8 cellular contexts compared by ENCODE assay signal in the genomic region with DNA sequence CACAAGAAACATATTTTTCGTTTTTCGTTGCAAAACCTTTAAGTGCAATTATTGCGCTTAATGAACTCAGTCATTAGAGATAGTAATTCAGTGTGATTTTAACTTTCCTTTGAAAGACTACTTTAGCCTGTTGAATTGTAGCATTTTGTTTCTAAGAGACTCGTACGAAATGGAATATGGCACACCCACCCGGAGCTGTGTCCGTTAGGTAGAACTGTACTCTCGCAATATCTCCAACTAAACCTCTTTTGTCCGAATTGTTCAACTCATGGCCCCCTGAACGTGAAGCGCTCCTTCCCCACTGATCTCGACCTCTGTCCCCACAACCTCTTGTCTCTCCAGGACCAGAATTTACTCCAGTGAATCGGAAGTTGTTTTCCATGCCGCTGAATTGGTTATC. TPM values are rescaled to one million over a fixed set of nuclear protein-coding genes. Genes with fewer than 3 reads are reported as not detected.
A peak's percentile ranks its signal among the peaks of the same experiment; 100 is the strongest.
DNase-seq lines count a peak whose midpoint lies in the region; ATAC-seq and TF ChIP-seq lines count a peak whose summit lies in the region.

No MANE protein-coding gene starts in this region.

- H3K4me1 ChIP-seq in left lung (peaks cover 0 to 26% of the 10 kb centered on the region in 2 donors), subcutaneous abdominal adipose tissue (ENCODE audit: control insufficient read depth in 5 of 5, insufficient read depth in 5 of 5, low read length in 5 of 5) (peaks cover 0 to 26% (median 21%) of the 10 kb centered on the region in 5 donors)

- peak overlapping the region; percentile 99 for H3K27ac Mint-ChIP-seq in CD4-positive, alpha-beta T cell
- peak overlapping the region; percentile 97 for H3K27ac Mint-ChIP-seq in HFFc6

- H3K4me1 Mint-ChIP-seq in CD4-positive, alpha-beta T cell (ENCODE audit: low read depth): peaks cover 52% of the 10 kb centered on the region
- H3K4me1 Mint-ChIP-seq in HFFc6 (ENCODE audit: low read depth): peaks cover 47% of the 10 kb centered on the region

- no peak for DNase-seq in CD4-positive, alpha-beta T cell
- DNase-seq in HFFc6: peak; percentile 18
- no peak for DNase-seq in SK-N-MC (ENCODE audit: low read depth, low spot score)
- DNase-seq in left lung: no peak

- no peaks in the 10 kb centered on the region for H3K27me3 ChIP-seq in CD4-positive, alpha-beta T cell (ENCODE audit: control insufficient read depth, insufficient read depth, low read length)
- H3K27me3 ChIP-seq in left lung (no peaks in the 10 kb centered on the region), subcutaneous abdominal adipose tissue (ENCODE audit: control insufficient read depth in 5 of 5, insufficient read depth in 4 of 5, low read length in 5 of 5) (no peaks in the 10 kb centered on the region)

- no peak for ATAC-seq in CD4-positive, alpha-beta T cell (ENCODE audit: poor library complexity)
- ATAC-seq in left lung: peak; percentile 19
- no peak for ATAC-seq in HG03342 (IDR thresholded peaks at IDR 0.05; ENCODE audit: unreplicated experiment)
- ATAC-seq in GM19328 (IDR thresholded peaks at IDR 0.05; ENCODE audit: unreplicated experiment): no peak

- H3K36me3 ChIP-seq in SK-N-MC (ENCODE audit: insufficient read depth, low read length) (peaks cover 16% of the 10 kb centered on the region), left lung (peaks cover 0 to 2% of the 10 kb centered on the region in 2 donors), subcutaneous abdominal adipose tissue (ENCODE audit: control insufficient read depth in 5 of 5, insufficient read depth in 5 of 5, low read length in 5 of 5) (no peaks in the 10 kb centered on the region)

- H3K4me3 Mint-ChIP-seq in CD4-positive, alpha-beta T cell: peak overlapping the region; percentile 96
- peak overlapping the region; percentile 97 for H3K4me3 Mint-ChIP-seq in HFFc6

- no peaks in the 10 kb centered on the region for H3K9me3 ChIP-seq in CD4-positive, alpha-beta T cell (ENCODE audit: control insufficient read depth, low read length)
- H3K9me3 ChIP-seq in SK-N-MC (ENCODE audit: low read depth, low read length): no peaks in the 10 kb centered on the region
- H3K9me3 ChIP-seq in left lung: no peaks in the 10 kb centered on the region
- no peaks in the 10 kb centered on the region for H3K9me3 ChIP-seq in subcutaneous abdominal adipose tissue (ENCODE audit: control insufficient read depth in 5 of 5, low read length in 5 of 5)

- H3K9ac ChIP-seq in SK-N-MC (ENCODE audit: insufficient read length): peak overlapping the region; percentile 93
- peak overlapping the region; percentile 85 to 97 (median 95) for H3K9ac ChIP-seq in subcutaneous abdominal adipose tissue (ENCODE audit: low read length in 5 of 5)

- H3K27ac ChIP-seq in CD4-positive, alpha-beta T cell (ENCODE audit: low read depth, low read length): peak overlapping the region; percentile 94
- H3K27ac ChIP-seq in SK-N-MC (peak overlapping the region; percentile 98), cingulate gyrus (ENCODE audit: low read depth, low read length) (peak overlapping the region; percentile 98), left lung (peak overlapping the region; percentile 99), subcutaneous abdominal adipose tissue (ENCODE audit: low read depth, low read length) (peak overlapping the region; percentile 91)

- H3K9me3 Mint-ChIP-seq in CD4-positive, alpha-beta T cell: no peaks in the 10 kb centered on the region
- H3K9me3 Mint-ChIP-seq in HFFc6: no peaks in the 10 kb centered on the region

- CTCF ChIA-PET in CD4-positive, alpha-beta T cell (lab: Charles Lee): interaction anchor here (1.4 to 1.8 kb wide), 2 partner anchors 11 to 128 kb away, joined by 4 to 7 read pairs; no protein-coding TSS in a partner anchor

- POLR2A ChIA-PET in CD4-positive, alpha-beta T cell (lab: Charles Lee): interaction anchor here (0.6 to 6.3 kb wide), 10 partner anchors 9 to 235 kb away, joined by 3 to 76 read pairs (median 4); a partner anchor contains a TSS

- H3K4me3 ChIP-seq in SK-N-MC: peak overlapping the region; percentile 89
- peak overlapping the region; percentile 62 to 66 for H3K4me3 ChIP-seq in left lung
- peak overlapping the region; percentile 76 to 96 (median 94) for H3K4me3 ChIP-seq in subcutaneous abdominal adipose tissue (ENCODE audit: low read depth in 1 of 5, low read length in 5 of 5)

- no peak for TF ChIP-seq CTCF in CD4-positive, alpha-beta T cell (IDR thresholded peaks at IDR 0.05)
- TF ChIP-seq CTCF in HFFc6 (IDR thresholded peaks at IDR 0.05): no peak
- TF ChIP-seq CTCF in left lung (IDR thresholded peaks at IDR 0.05): no peak

- H3K27me3 Mint-ChIP-seq in CD4-positive, alpha-beta T cell: no peaks in the 10 kb centered on the region
- H3K27me3 Mint-ChIP-seq in HFFc6 (ENCODE audit: insufficient read depth): no peaks in the 10 kb centered on the region; the same call in 1 of the 2 replicates

- H3K36me3 Mint-ChIP-seq in CD4-positive, alpha-beta T cell (ENCODE audit: low read depth): peaks cover 15% of the 10 kb centered on the region
- peaks cover 30% of the 10 kb centered on the region for H3K36me3 Mint-ChIP-seq in HFFc6 (ENCODE audit: low read depth)

- intact Hi-C loops in CD4-positive, alpha-beta T cell (cut with DNase I, micrococcal nuclease): loop anchor here (5.0 to 10.0 kb wide), 5 partner anchors 60 to 905 kb away; a partner anchor contains a TSS
- intact Hi-C loops in left lung (cut with DNase I): no loop called here

RNA-seq across cellular contexts. Expression of a gene that starts 0.8 kb away (rescaled TPM):
- total RNA-seq in CD4-positive, alpha-beta T cell: 10 to 100 TPM; 17.3 to 21.0 TPM
- total RNA-seq in HFFc6 (2021; fragmentation: NEBNext Ultra II Directional; extraction: Animal tissue kit (Norgen Biotek cat#: 25700)): 10 to 100 TPM; 46.5 to 67.7 (median 54.9) TPM
- total RNA-seq in left lung: 10 to 100 TPM; 34.8 to 42.0 TPM

Comparison
In these comparisons a context has a peak if more than half of its experiments do, and no peak if none do; other contexts are left out.
1. intact Hi-C loops: an anchor here in CD4-positive, alpha-beta T cell (5.0 to 10.0 kb wide); none called in left lung.